In the genomic region with DNA sequence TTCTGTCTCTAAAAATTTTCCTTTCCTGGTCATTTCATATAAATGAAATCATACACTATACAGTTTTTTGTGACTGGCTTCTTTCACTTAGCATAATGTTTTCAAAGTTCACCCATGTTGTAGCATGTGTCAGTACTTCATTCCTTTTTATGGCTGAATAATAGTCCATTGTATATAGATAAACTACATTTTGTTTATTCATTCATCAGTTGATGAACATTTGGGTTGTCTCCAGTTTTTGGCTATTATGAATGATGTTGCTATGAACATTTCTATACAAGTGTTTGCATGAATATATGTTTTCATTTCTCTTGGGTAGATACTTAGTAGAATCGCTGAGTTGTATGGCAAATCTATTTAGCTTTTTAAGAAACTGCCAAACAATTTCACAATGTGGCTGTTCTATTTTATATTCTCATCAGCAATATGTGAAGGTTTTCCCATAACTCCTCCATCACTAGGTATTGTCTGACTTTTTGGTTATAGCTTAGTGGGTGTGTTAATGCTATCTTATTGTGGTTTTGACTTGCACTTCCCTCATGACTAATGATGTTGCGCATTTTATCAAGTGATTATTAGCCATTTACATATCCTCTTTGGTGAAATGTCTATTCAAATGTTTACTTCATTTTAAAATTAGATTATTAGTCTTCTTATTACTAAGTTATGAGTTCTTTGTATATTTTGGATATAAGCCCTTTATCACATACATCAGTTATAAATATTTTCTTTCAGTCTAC, we compare ENCODE assay signal across 11 cellular contexts.
"Had no signal": no experiment of that assay in that cellular context is flagged by ENCODE, and none has a peak within 500 bp of the region (broad histone marks: within the 10 kb centered on the region; RNA-seq: fewer than 3 reads in every experiment).

No MANE protein-coding gene starts in this region.

- H3K9ac ChIP-seq: neural progenitor cell had no signal

- H3K9me3 ChIP-seq: colonic mucosa, prostate gland had no signal

- H3K27me3 ChIP-seq: colonic mucosa, esophagus muscularis mucosa, heart right ventricle, neural progenitor cell, right atrium auricular region, tibial artery had no signal

- H3K4me3 Mint-ChIP-seq: brain, neural progenitor cell had no signal

- H3K27me3 Mint-ChIP-seq: brain had no signal

- H2AFZ ChIP-seq: neural progenitor cell had no signal

- H3K27ac ChIP-seq: colonic mucosa, left ventricle myocardium inferior, neural progenitor cell, prostate gland, right atrium auricular region, WERI-Rb-1 had no signal

- H3K27ac Mint-ChIP-seq: neural progenitor cell had no signal

- H3K4me3 ChIP-seq: colonic mucosa, esophagus muscularis mucosa, heart right ventricle, left ventricle myocardium inferior, neural progenitor cell, prostate gland, right atrium auricular region, tibial artery had no signal

- H3K4me1 ChIP-seq: colonic mucosa, neural progenitor cell, prostate gland had no signal

- DNase-seq: T-helper 9 cell, WERI-Rb-1 had no signal

- H3K36me3 ChIP-seq: colonic mucosa, esophagus muscularis mucosa, heart right ventricle, left ventricle myocardium inferior, neural progenitor cell, prostate gland, right atrium auricular region, WERI-Rb-1 had no signal

- H3K4me2 ChIP-seq: neural progenitor cell had no signal
